In the genomic region with DNA sequence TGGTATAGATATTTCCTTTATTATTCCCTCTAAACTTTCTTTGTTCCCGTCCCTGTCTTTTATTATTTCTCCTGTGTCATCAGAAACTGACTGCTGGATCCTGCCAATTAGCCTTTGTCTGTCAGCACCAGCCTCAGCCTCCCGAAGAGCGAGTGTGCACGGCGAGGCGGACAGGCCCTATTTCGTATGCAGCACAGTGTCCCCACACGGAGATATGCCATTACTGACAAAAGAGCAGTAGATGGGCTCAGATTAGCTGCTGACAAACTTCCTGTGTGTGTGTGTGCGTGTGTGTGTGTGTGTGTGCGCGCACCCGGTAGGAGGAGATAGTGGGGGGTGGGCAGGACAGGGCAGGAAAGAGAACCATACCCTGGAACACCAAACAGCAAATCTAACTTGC, we compare ENCODE assay signal across 16 cellular contexts.
"Had no signal": no experiment of that assay in that cellular context is flagged by ENCODE, and none has a peak within 500 bp of the region (broad histone marks: within the 10 kb centered on the region; RNA-seq: fewer than 3 reads in every experiment).

No MANE protein-coding gene starts in this region.

- H3K4me1 Mint-ChIP-seq: activated B cell treated with CpG ODN at 0.5 μM for 24 hours; activated CD4-positive, alpha-beta T cell treated with anti-CD3 and anti-CD28 coated beads, Interleukin-2, amount 10 ng/mL, durations not matched to agents 24 days and 14 days; memory B cell; nephron had no signal

- H3K36me3 Mint-ChIP-seq: memory B cell had no signal

- H3K27ac ChIP-seq: breast epithelium, heart left ventricle, left lung, right atrium auricular region, tibial artery had no signal

- ATAC-seq: activated naive CD4-positive, alpha-beta T cell treated with anti-CD3 and anti-CD28 coated beads, Interleukin-2, amount 50 U/mL, for 72 hours; heart left ventricle; left lung had no signal

- H3K4me3 ChIP-seq: breast epithelium, heart left ventricle, left lung, right atrium auricular region, tibial artery had no signal

- H3K27ac Mint-ChIP-seq: activated B cell treated with CpG ODN at 0.5 μM for 24 hours; activated CD4-positive, alpha-beta T cell treated with anti-CD3 and anti-CD28 coated beads, Interleukin-2, amount 10 ng/mL, durations not matched to agents 24 days and 14 days; activated naive CD4-positive, alpha-beta T cell treated with anti-CD3 and anti-CD28 coated beads, Interleukin-2, amount 50 U/mL, for 72 hours; memory B cell; nephron; T-helper 1 cell treated with Interleukin-12 subunit alpha and Interleukin-12 subunit beta and Interleukin-4 antibody, amounts not matched to agents 30 μg/mL and 1 μg/mL, for 36 hours had no signal

- H3K9me3 Mint-ChIP-seq: activated B cell treated with CpG ODN at 0.5 μM for 24 hours had no signal

- H3K4me1 ChIP-seq: breast epithelium, heart left ventricle, left lung, right atrium auricular region, tibial artery had no signal

- H3K36me3 ChIP-seq: breast epithelium, heart left ventricle, left lung, right atrium auricular region, tibial artery had no signal

- H3K9me3 ChIP-seq: right atrium auricular region, tibial artery had no signal

- H3K4me3 Mint-ChIP-seq: activated B cell treated with CpG ODN at 0.5 μM for 24 hours; activated CD4-positive, alpha-beta T cell treated with anti-CD3 and anti-CD28 coated beads, Interleukin-2, amount 10 ng/mL, durations not matched to agents 24 days and 14 days; memory B cell; nephron; T-helper 1 cell treated with Interleukin-12 subunit alpha and Interleukin-12 subunit beta and Interleukin-4 antibody, amounts not matched to agents 30 μg/mL and 1 μg/mL, for 36 hours had no signal

- DNase-seq: activated B cell treated with CpG ODN at 0.5 μM for 24 hours; activated CD4-positive, alpha-beta T cell treated with anti-CD3 and anti-CD28 coated beads, Interleukin-2, amount 10 ng/mL, durations not matched to agents 24 days and 14 days; activated effector memory CD4-positive, alpha-beta T cell treated with Interleukin-2 at 50 U/mL for 16 hours; amygdala; foreskin melanocyte; heart left ventricle; left lung; posterior cingulate gyrus; small intestine; tibial artery had no signal

- H3K27me3 ChIP-seq: breast epithelium, left lung, right atrium auricular region, tibial artery had no signal
